10 cellular contexts compared by ENCODE assay signal in the genomic region with DNA sequence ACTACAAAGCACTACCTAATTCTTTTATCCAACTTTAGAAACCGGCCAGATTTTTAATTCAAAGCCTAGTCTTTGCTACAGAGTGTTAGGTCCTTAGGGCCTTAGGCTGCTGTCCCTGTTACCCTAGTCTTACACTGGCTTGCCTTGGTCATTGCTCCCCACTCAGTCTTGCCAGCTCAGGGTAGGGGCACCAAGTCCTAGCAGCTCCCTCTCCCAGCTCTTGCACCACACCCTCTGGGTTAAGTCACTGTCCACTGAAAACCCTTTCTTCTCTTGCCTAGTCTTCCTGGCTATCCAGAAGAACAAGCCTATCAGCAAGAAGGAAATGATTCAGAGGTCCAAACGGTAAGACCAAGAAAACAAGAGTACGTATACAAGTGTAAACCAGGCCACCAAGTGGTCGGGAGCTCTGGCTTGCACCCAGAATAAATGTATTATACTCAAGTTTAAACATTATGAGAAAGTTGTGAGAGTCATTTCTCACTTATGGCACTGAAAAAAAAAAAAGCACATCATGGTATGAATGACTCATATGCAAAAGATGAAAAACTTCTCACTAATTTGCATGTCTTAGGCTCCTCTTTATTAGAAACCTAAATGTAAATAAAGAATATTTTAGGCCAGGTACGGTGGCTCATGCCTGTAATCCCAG. TPM values are rescaled to one million over a fixed set of nuclear protein-coding genes. Genes with fewer than 3 reads are reported as not detected.
A peak's percentile ranks its signal among the peaks of the same experiment; 100 is the strongest.
DNase-seq lines count a peak whose midpoint lies in the region; ATAC-seq and TF ChIP-seq lines count a peak whose summit lies in the region.
"Not testable (repeated sequence)": the region's sequence is repeated elsewhere in the genome, so short reads cannot be mapped to it uniquely, and the experiment has no call there.
"Had no signal": no experiment of that assay in that cellular context is flagged by ENCODE, and none has a peak within 500 bp of the region (broad histone marks: within the 10 kb centered on the region; RNA-seq: fewer than 3 reads in every experiment).

No MANE protein-coding gene starts in this region.

- DNase-seq in GM12864 (ENCODE audit: low read depth) = peak; percentile 2
- DNase-seq in GM23248 = peak; percentile 58
- peak; percentile 44 for DNase-seq in NCI-H226
- peak; percentile 21 for DNase-seq in adipocyte (ENCODE audit: low read depth)
- DNase-seq in stimulated activated CD4-positive, alpha-beta T cell treated with anti-CD3 and anti-CD28 coated beads, Interleukin-1b, Interleukin-23, amount 100 ng/mL, for 48 hours = peak; percentile 38

- H3K36me3 ChIP-seq in GM23248 (ENCODE audit: low read depth); adipocyte (ENCODE audit: control insufficient read depth, insufficient read depth, low read length, severe bottlenecking): not testable (repeated sequence)

- H3K9me3 ChIP-seq in GM23248 (ENCODE audit: low read depth); adipocyte (ENCODE audit: control insufficient read depth, low read length): not testable (repeated sequence)

- not testable (repeated sequence) for H3K27ac ChIP-seq in GM23248

- in situ Hi-C loops in GM23248 (cut with MboI) = not testable (repeated sequence)

- H4K20me1 ChIP-seq in GM23248 (ENCODE audit: insufficient read depth) = not testable (repeated sequence)

- ATAC-seq in GM19025 (IDR thresholded peaks at IDR 0.05; ENCODE audit: low read depth, unreplicated experiment) (peak; percentile 80), HG03196 (IDR thresholded peaks at IDR 0.05; ENCODE audit: unreplicated experiment) (peak; percentile 60), esophagus mucosa (peak; percentile 86)

- H3K4me3 ChIP-seq in GM12864 (ENCODE audit: low read depth, low read length); GM23248; adipocyte (ENCODE audit: low read length): not testable (repeated sequence)

- not testable (repeated sequence) for H3K9me2 ChIP-seq in GM23248 (ENCODE audit: insufficient read depth)

- TF ChIP-seq CTCF in GM12864 (IDR thresholded peaks at IDR 0.05; ENCODE audit: low read depth, low read length, missing control alignments) = not testable (repeated sequence)

- not testable (repeated sequence) for H3F3A ChIP-seq in GM23248 (ENCODE audit: insufficient read depth)

- H3K4me1 ChIP-seq in GM23248 (ENCODE audit: insufficient read depth); adipocyte (ENCODE audit: control insufficient read depth, insufficient read depth, low read length): not testable (repeated sequence)

- not testable (repeated sequence) for H3K4me2 ChIP-seq in GM23248 (ENCODE audit: unreplicated experiment)

- WGBS in GM23248 (ENCODE audit: low coverage in 1 of 2, low lambda C conversion rate in 2 of 2, missing lambda C conversion rate in 2 of 2), 2 experiments = 62 to 69% methylated on average over 5 of the region's 5 CpGs

- H3K79me2 ChIP-seq in GM23248 (ENCODE audit: insufficient read depth) = not testable (repeated sequence)

- not testable (repeated sequence) for H2AFZ ChIP-seq in GM23248

- not testable (repeated sequence) for H3K9ac ChIP-seq in GM23248; adipocyte (ENCODE audit: low read length)

- H3K27me3 ChIP-seq in GM23248 (replicated peaks; ENCODE audit: insufficient read depth); adipocyte (replicated peaks; ENCODE audit: control insufficient read depth, insufficient read depth, low read length): not testable (repeated sequence)

RNA-seq across cellular contexts. Expression of a gene that starts 39.1 kb away (rescaled TPM):
- total RNA-seq in GM23248 (2014; rRNA removed; shearing (Covaris generic)) = not detected in 2 replicates
- not detected in 2 replicates for polyA plus RNA-seq in GM23248 (2016; fragmentation: Nextera tagmentation; extraction: Ambion mirVana)
- not detected for total RNA-seq in esophagus mucosa
- total RNA-seq: mesenteric fat pad had no signal
- polyA plus RNA-seq: neural cell had no signal

Comparison
In these comparisons a context has a peak if more than half of its experiments do, and no peak if none do; other contexts are left out.
1. DNase-seq: peak in every context shown above with its lines; median percentile 58 in GM23248; 44 in NCI-H226; 38 in stimulated activated CD4-positive, alpha-beta T cell treated with anti-CD3 and anti-CD28 coated beads, Interleukin-1b, Interleukin-23, amount 100 ng/mL, for 48 hours; 21 in adipocyte; 2 in GM12864.